ENCODE assay signal across 30 cellular contexts in genomic region chr6:101534821-101535220, GRCh38.
DNase-seq lines count a peak whose midpoint lies in the region; ATAC-seq and TF ChIP-seq lines count a peak whose summit lies in the region.
"Had no signal": no experiment of that assay in that cellular context is flagged by ENCODE, and none has a peak within 500 bp of the region (broad histone marks: within the 10 kb centered on the region; RNA-seq: fewer than 3 reads in every experiment).

No MANE protein-coding gene starts in this region.

- H3K27ac Mint-ChIP-seq in osteocyte (ENCODE audit: unreplicated experiment), result peak overlapping the region; percentile 76
- H3K27ac Mint-ChIP-seq: activated CD4-positive, alpha-beta memory T cell treated with anti-CD3 and anti-CD28 coated beads for 36 hours; naive B cell; T-helper 17 cell had no signal

- peak overlapping the region in 1 of 4 experiments; percentile 17 for H3K4me3 ChIP-seq in fibroblast of lung (replicated peaks in 1 of 4; ENCODE audit: control extremely low read depth in 1 of 4, insufficient read depth in 1 of 4, low read depth in 3 of 4, low read length in 4 of 4)
- H3K4me3 ChIP-seq: BLaER1 treated with 17β-estradiol and CSF1 and Interleukin-3, amounts not matched to agents 10 nM and 100 nM; GM23338; psoas muscle; SK-N-MC; thyroid gland; vagina had no signal

- H3K4me1 Mint-ChIP-seq in osteocyte (ENCODE audit: unreplicated experiment), result peaks cover 41% of the 10 kb centered on the region
- H3K4me1 Mint-ChIP-seq: naive B cell, T-helper 17 cell had no signal

- no peak overlapping the region for H3K9ac ChIP-seq in fibroblast of lung (ENCODE audit: insufficient read depth, low read length)
- H3K9ac ChIP-seq: BLaER1 treated with 17β-estradiol and CSF1 and Interleukin-3, amounts not matched to agents 10 nM and 100 nM had no signal

- H3K36me3 Mint-ChIP-seq in osteocyte (ENCODE audit: unreplicated experiment), result no peaks in the 10 kb centered on the region
- H3K36me3 Mint-ChIP-seq: activated CD4-positive, alpha-beta memory T cell treated with anti-CD3 and anti-CD28 coated beads for 36 hours; brain; naive B cell had no signal

- no peaks in the 10 kb centered on the region for H3K9me3 Mint-ChIP-seq in osteocyte (ENCODE audit: unreplicated experiment)
- H3K9me3 Mint-ChIP-seq: brain, GM23338 had no signal

- H3K27ac ChIP-seq in fibroblast of lung (ENCODE audit: insufficient read depth, low read length), result no peak overlapping the region
- H3K27ac ChIP-seq: BLaER1 treated with 17β-estradiol and CSF1 and Interleukin-3, amounts not matched to agents 10 nM and 100 nM; neutrophil; psoas muscle; thyroid gland; vagina had no signal

- no peaks in the 10 kb centered on the region for H3K79me2 ChIP-seq in fibroblast of lung (ENCODE audit: control insufficient read depth, insufficient read depth, low read length)

- no peaks in the 10 kb centered on the region for H4K20me1 ChIP-seq in fibroblast of lung (ENCODE audit: control insufficient read depth, extremely low read depth, insufficient read depth, low read length)
- H4K20me1 ChIP-seq: BLaER1 treated with 17β-estradiol and CSF1 and Interleukin-3, amounts not matched to agents 10 nM and 100 nM had no signal

- H3K9me3 ChIP-seq in fibroblast of lung (ENCODE audit: control insufficient read depth, insufficient read depth, low read depth, low read length), result no peaks in the 10 kb centered on the region
- H3K9me3 ChIP-seq: BLaER1 treated with 17β-estradiol and CSF1 and Interleukin-3, amounts not matched to agents 10 nM and 100 nM; neutrophil; psoas muscle; thyroid gland; vagina had no signal

- ATAC-seq in SK-N-SH treated with all-trans-retinoic acid at 6 μM for 48 hours, result peak; percentile 61
- no peak for ATAC-seq in GM18870 (IDR thresholded peaks at IDR 0.05; ENCODE audit: unreplicated experiment)
- no peak for ATAC-seq in HG02588 (IDR thresholded peaks at IDR 0.05; ENCODE audit: unreplicated experiment)
- ATAC-seq: activated CD4-positive, CD25-positive, alpha-beta regulatory T cell treated with anti-CD3 and anti-CD28 coated beads, Interleukin-2, amount 50 U/mL, for 24 hours; GM23338; psoas muscle; sciatic nerve; T-helper 17 cell had no signal

- H3K27me3 ChIP-seq in fibroblast of lung (ENCODE audit: control insufficient read depth, insufficient read depth, low read length), result no peaks in the 10 kb centered on the region
- H3K27me3 ChIP-seq: BLaER1 treated with 17β-estradiol and CSF1 and Interleukin-3, amounts not matched to agents 10 nM and 100 nM; neutrophil; thyroid gland; vagina had no signal

- no peak overlapping the region for H3K4me3 Mint-ChIP-seq in osteocyte (ENCODE audit: unreplicated experiment)
- H3K4me3 Mint-ChIP-seq: activated CD4-positive, alpha-beta memory T cell treated with anti-CD3 and anti-CD28 coated beads for 36 hours; GM23338; naive B cell; T-helper 17 cell had no signal

- no peaks in the 10 kb centered on the region for H3K4me1 ChIP-seq in fibroblast of lung (ENCODE audit: control insufficient read depth, extremely low read depth, insufficient read depth, low read length)
- H3K4me1 ChIP-seq: psoas muscle, thyroid gland, vagina had no signal

- TF ChIP-seq CTCF in fibroblast of lung (conservative IDR thresholded peaks at IDR 0.05 in 1 of 2, IDR thresholded peaks at IDR 0.05 in 1 of 2; ENCODE audit: low read depth in 1 of 2, low read length in 2 of 2), result no peak
- TF ChIP-seq CTCF in osteocyte (IDR thresholded peaks at IDR 0.05), result no peak

- no peak overlapping the region for H2AFZ ChIP-seq in fibroblast of lung (ENCODE audit: low read length)
- H2AFZ ChIP-seq: GM23338 had no signal

- H3K27me3 Mint-ChIP-seq in osteocyte (ENCODE audit: unreplicated experiment), result no peaks in the 10 kb centered on the region
- H3K27me3 Mint-ChIP-seq: activated CD4-positive, alpha-beta memory T cell treated with anti-CD3 and anti-CD28 coated beads for 36 hours; naive B cell; T-helper 17 cell had no signal

- H3K36me3 ChIP-seq in fibroblast of lung (ENCODE audit: control insufficient read depth, insufficient read depth, low read length), result no peaks in the 10 kb centered on the region
- H3K36me3 ChIP-seq: BLaER1 treated with 17β-estradiol and CSF1 and Interleukin-3, amounts not matched to agents 10 nM and 100 nM; neutrophil; thyroid gland; vagina had no signal

- peak overlapping the region; percentile 41 for H3K4me2 ChIP-seq in fibroblast of lung (ENCODE audit: extremely low read depth, insufficient read depth, low read length)
- H3K4me2 ChIP-seq: GM23338 had no signal

- DNase-seq in G401 (ENCODE audit: low spot score), result peak; percentile 75
- DNase-seq in fibroblast of lung (ENCODE audit: low read depth in 2 of 2), result peak in 1 of 2 donors; percentile 28
- DNase-seq in osteocyte (ENCODE audit: extremely low spot score, unreplicated experiment), result no peak
- no peak for DNase-seq in inferior parietal cortex (ENCODE audit: extremely low spot score)
- DNase-seq in iPS-NIHi7 (ENCODE audit: extremely low spot score), result no peak
- DNase-seq: activated CD4-positive, alpha-beta memory T cell treated with anti-CD3 and anti-CD28 coated beads for 36 hours; activated naive CD4-positive, alpha-beta T cell; DMS53; GF-D8; head of caudate nucleus; KG1; naive B cell; NCI-H1092 treated with DMSO at 0.1 percent for 48 hours; NCI-H187; OCI-M1; psoas muscle; stimulated activated CD4-positive, alpha-beta T cell treated with anti-CD3 and anti-CD28 coated beads, Interleukin-4, amount 100 ng/mL, for 1 hour; T-helper 17 cell; thyroid gland had no signal

- in situ Hi-C loops in G401 (cut with HindIII; ENCODE audit: low sequenced_read_pairs), result no loop called here

TF ChIP-seq in SK-N-SH treated with all-trans-retinoic acid at 6 μM for 48 hours, 23 proteins besides CTCF, POLR2A, EP300 and RAD21:
- TF ChIP-seq ZNF8 (CRISPR knock-in tag; IDR thresholded peaks at IDR 0.05) (no peak), TCF4 (CRISPR knock-in tag; IDR thresholded peaks at IDR 0.05; ENCODE audit: borderline replicate concordance) (no peak), TOX (CRISPR knock-in tag; IDR thresholded peaks at IDR 0.05; ENCODE audit: borderline replicate concordance) (no peak), BACH2 (CRISPR knock-in tag; IDR thresholded peaks at IDR 0.05; ENCODE audit: borderline replicate concordance) (no peak), ZFP3 (CRISPR knock-in tag; IDR thresholded peaks at IDR 0.05) (no peak), ARNTL (CRISPR knock-in tag; IDR thresholded peaks at IDR 0.05; ENCODE audit: borderline replicate concordance, low read depth) (no peak), ESRRG (CRISPR knock-in tag; IDR thresholded peaks at IDR 0.05) (no peak), ZC3H10 (CRISPR knock-in tag; IDR thresholded peaks at IDR 0.05) (no peak), ZNF565 (CRISPR knock-in tag; conservative IDR thresholded peaks at IDR 0.05; ENCODE audit: low read depth) (no peak), GLIS3 (CRISPR knock-in tag; IDR thresholded peaks at IDR 0.05) (no peak), PATZ1 (CRISPR knock-in tag; IDR thresholded peaks at IDR 0.05; ENCODE audit: borderline replicate concordance) (no peak), PPARA (CRISPR knock-in tag; IDR thresholded peaks at IDR 0.05; ENCODE audit: borderline replicate concordance) (no peak), RARB (CRISPR knock-in tag; IDR thresholded peaks at IDR 0.05) (no peak), SNAI2 (CRISPR knock-in tag; IDR thresholded peaks at IDR 0.05) (no peak)
- TF ChIP-seq, protein P1, sequence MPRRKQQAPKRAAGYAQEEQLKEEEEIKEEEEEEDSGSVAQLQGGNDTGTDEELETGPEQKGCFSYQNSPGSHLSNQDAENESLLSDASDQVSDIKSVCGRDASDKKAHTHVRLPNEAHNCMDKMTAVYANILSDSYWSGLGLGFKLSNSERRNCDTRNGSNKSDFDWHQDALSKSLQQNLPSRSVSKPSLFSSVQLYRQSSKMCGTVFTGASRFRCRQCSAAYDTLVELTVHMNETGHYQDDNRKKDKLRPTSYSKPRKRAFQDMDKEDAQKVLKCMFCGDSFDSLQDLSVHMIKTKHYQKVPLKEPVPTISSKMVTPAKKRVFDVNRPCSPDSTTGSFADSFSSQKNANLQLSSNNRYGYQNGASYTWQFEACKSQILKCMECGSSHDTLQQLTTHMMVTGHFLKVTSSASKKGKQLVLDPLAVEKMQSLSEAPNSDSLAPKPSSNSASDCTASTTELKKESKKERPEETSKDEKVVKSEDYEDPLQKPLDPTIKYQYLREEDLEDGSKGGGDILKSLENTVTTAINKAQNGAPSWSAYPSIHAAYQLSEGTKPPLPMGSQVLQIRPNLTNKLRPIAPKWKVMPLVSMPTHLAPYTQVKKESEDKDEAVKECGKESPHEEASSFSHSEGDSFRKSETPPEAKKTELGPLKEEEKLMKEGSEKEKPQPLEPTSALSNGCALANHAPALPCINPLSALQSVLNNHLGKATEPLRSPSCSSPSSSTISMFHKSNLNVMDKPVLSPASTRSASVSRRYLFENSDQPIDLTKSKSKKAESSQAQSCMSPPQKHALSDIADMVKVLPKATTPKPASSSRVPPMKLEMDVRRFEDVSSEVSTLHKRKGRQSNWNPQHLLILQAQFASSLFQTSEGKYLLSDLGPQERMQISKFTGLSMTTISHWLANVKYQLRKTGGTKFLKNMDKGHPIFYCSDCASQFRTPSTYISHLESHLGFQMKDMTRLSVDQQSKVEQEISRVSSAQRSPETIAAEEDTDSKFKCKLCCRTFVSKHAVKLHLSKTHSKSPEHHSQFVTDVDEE (CRISPR knock-in tag; IDR thresholded peaks at IDR 0.05), result no peak
